ENCODE assay signal across 11 cellular contexts in genomic region chr11:32434387-32435151, GRCh38. TPM values are rescaled to one million over a fixed set of nuclear protein-coding genes. Genes with fewer than 3 reads are reported as not detected.
DNase-seq lines count a peak whose midpoint lies in the region; ATAC-seq, FAIRE-seq and TF ChIP-seq lines count a peak whose summit lies in the region.
"Had no signal": no experiment of that assay in that cellular context is flagged by ENCODE, and none has a peak within 500 bp of the region (broad histone marks: within the 10 kb centered on the region; RNA-seq: fewer than 3 reads in every experiment).

No MANE protein-coding gene starts in this region.

- no peak overlapping the region for H3K4me2 ChIP-seq in SK-N-SH

- H3K9me3 ChIP-seq in SK-N-SH (no peaks in the 10 kb centered on the region), left ventricle myocardium inferior (replicated peaks) (no peaks in the 10 kb centered on the region)

- H3K9me3 Mint-ChIP-seq in stimulated activated naive CD8-positive, alpha-beta T cell treated with anti-CD3 and anti-CD28 coated beads, Interleukin-15, amount 100 ng/mL, for 72 hours: no peaks in the 10 kb centered on the region
- H3K9me3 Mint-ChIP-seq in activated T-helper 2 cell treated with anti-CD3 and anti-CD28 coated beads, Interferon-gamma antibody, Interleukin-2, Interleukin-4, amounts not matched to agents 10 μg/mL and 5 μg/mL and 100 μg/mL, durations not matched to agents 14 hours and 24 hours and 36 hours: no peaks in the 10 kb centered on the region

- no peaks in the 10 kb centered on the region for H3K36me3 ChIP-seq in SK-N-SH (replicated peaks in 1 of 2; ENCODE audit: control insufficient read depth in 1 of 2, insufficient read depth in 2 of 2, low read length in 1 of 2)
- H3K36me3 ChIP-seq in left ventricle myocardium inferior: no peaks in the 10 kb centered on the region

- intact Hi-C loops in left ventricle myocardium inferior (cut with micrococcal nuclease): no loop called here
- intact Hi-C loops in activated T-helper 2 cell treated with anti-CD3 and anti-CD28 coated beads, Interferon-gamma antibody, Interleukin-2, Interleukin-4, amounts not matched to agents 10 μg/mL and 5 μg/mL and 100 μg/mL, durations not matched to agents 14 hours and 24 hours and 36 hours (cut with micrococcal nuclease): loop anchor here (5.0 kb wide), 2 partner anchors 102 to 358 kb away; partner anchors contain the start of gene CCDC73

- peaks cover 5% of the 10 kb centered on the region for H3K36me3 Mint-ChIP-seq in activated T-helper 2 cell treated with anti-CD3 and anti-CD28 coated beads, Interferon-gamma antibody, Interleukin-2, Interleukin-4, amounts not matched to agents 10 μg/mL and 5 μg/mL and 100 μg/mL, durations not matched to agents 14 hours and 24 hours and 36 hours (ENCODE audit: low read depth)

- H3K79me2 ChIP-seq in SK-N-SH (ENCODE audit: insufficient read depth): no peaks in the 10 kb centered on the region

- H3K9me2 ChIP-seq in SK-N-SH: no peaks in the 10 kb centered on the region

- H3K9ac ChIP-seq in SK-N-SH: no peak overlapping the region

- no peak for ATAC-seq in SK-N-SH treated with all-trans-retinoic acid at 6 μM for 48 hours
- ATAC-seq in stimulated activated naive CD8-positive, alpha-beta T cell treated with anti-CD3 and anti-CD28 coated beads, Interleukin-15, amount 100 ng/mL, for 72 hours: no peak

- no peak for FAIRE-seq in GM19239 (lab: Jason Lieb, UNC)

- H3K4me1 Mint-ChIP-seq in stimulated activated naive CD8-positive, alpha-beta T cell treated with anti-CD3 and anti-CD28 coated beads, Interleukin-15, amount 100 ng/mL, for 72 hours: peaks cover 72% of the 10 kb centered on the region
- peaks cover 14% of the 10 kb centered on the region for H3K4me1 Mint-ChIP-seq in activated T-helper 2 cell treated with anti-CD3 and anti-CD28 coated beads, Interferon-gamma antibody, Interleukin-2, Interleukin-4, amounts not matched to agents 10 μg/mL and 5 μg/mL and 100 μg/mL, durations not matched to agents 14 hours and 24 hours and 36 hours (ENCODE audit: low read depth)

- H4K20me1 ChIP-seq in SK-N-SH (ENCODE audit: insufficient read depth): peaks cover 8% of the 10 kb centered on the region; the same call in 1 of the 2 replicates

- CTCF ChIA-PET in SK-N-SH (lab: Yijun Ruan, JAX): no interaction called here

- H3K27ac ChIP-seq in SK-N-SH (ENCODE audit: low read depth in 2 of 2, low read length in 1 of 2) (no peak overlapping the region), left ventricle myocardium inferior (replicated peaks) (peak overlapping the region; percentile 92)

- peak; percentile 26 for DNase-seq in SK-N-SH
- peak; percentile 72 for DNase-seq in RPMI7951 (ENCODE audit: low read depth)
- no peak for DNase-seq in left ventricle myocardium inferior
- DNase-seq in stimulated activated naive CD8-positive, alpha-beta T cell treated with anti-CD3 and anti-CD28 coated beads, Interleukin-15, amount 100 ng/mL, for 72 hours: no peak
- DNase-seq in activated T-helper 2 cell treated with anti-CD3 and anti-CD28 coated beads, Interferon-gamma antibody, Interleukin-2, Interleukin-4, amounts not matched to agents 10 μg/mL and 5 μg/mL and 100 μg/mL, durations not matched to agents 14 hours and 24 hours and 36 hours (ENCODE audit: low spot score): no peak
- DNase-seq in GM19239 (ENCODE audit: insufficient read length, low spot score): no peak
- no peak for DNase-seq in activated effector memory CD4-positive, alpha-beta T cell treated with anti-CD3 and anti-CD28 coated beads, Interleukin-2, amount 50 U/mL, for 16 hours
- DNase-seq: activated effector memory CD4-positive, alpha-beta T cell treated with Interleukin-2 at 50 U/mL for 16 hours; NCI-H2227 treated with DMSO at 0.1 percent for 48 hours had no signal

- peak overlapping the region; percentile 63 to 65 for H3K4me3 Mint-ChIP-seq in stimulated activated naive CD8-positive, alpha-beta T cell treated with anti-CD3 and anti-CD28 coated beads, Interleukin-15, amount 100 ng/mL, for 72 hours
- H3K4me3 Mint-ChIP-seq in activated T-helper 2 cell treated with anti-CD3 and anti-CD28 coated beads, Interferon-gamma antibody, Interleukin-2, Interleukin-4, amounts not matched to agents 10 μg/mL and 5 μg/mL and 100 μg/mL, durations not matched to agents 14 hours and 24 hours and 36 hours (ENCODE audit: low read depth): no peak overlapping the region

- no peak overlapping the region for H2AFZ ChIP-seq in SK-N-SH (ENCODE audit: low read depth)

- H3K27me3 Mint-ChIP-seq in stimulated activated naive CD8-positive, alpha-beta T cell treated with anti-CD3 and anti-CD28 coated beads, Interleukin-15, amount 100 ng/mL, for 72 hours: peaks cover 98% of the 10 kb centered on the region
- peaks cover 80% of the 10 kb centered on the region for H3K27me3 Mint-ChIP-seq in activated T-helper 2 cell treated with anti-CD3 and anti-CD28 coated beads, Interferon-gamma antibody, Interleukin-2, Interleukin-4, amounts not matched to agents 10 μg/mL and 5 μg/mL and 100 μg/mL, durations not matched to agents 14 hours and 24 hours and 36 hours (ENCODE audit: low read depth)

- no peaks in the 10 kb centered on the region for H3F3A ChIP-seq in SK-N-SH (replicated peaks; ENCODE audit: insufficient read depth)

- TF ChIP-seq CTCF in SK-N-SH (IDR thresholded peaks at IDR 0.05) (no peak), left ventricle myocardium inferior (IDR thresholded peaks at IDR 0.05; ENCODE audit: borderline replicate concordance) (peak; percentile 33)

- H3K4me3 ChIP-seq in SK-N-SH (ENCODE audit: low read depth in 2 of 2, low read length in 1 of 2): no peak overlapping the region
- H3K4me3 ChIP-seq in left ventricle myocardium inferior: peak overlapping the region; percentile 72

- TF ChIP-seq RAD21 in SK-N-SH (IDR thresholded peaks at IDR 0.05; ENCODE audit: low read length): no peak

- no peak overlapping the region for H3K27ac Mint-ChIP-seq in stimulated activated naive CD8-positive, alpha-beta T cell treated with anti-CD3 and anti-CD28 coated beads, Interleukin-15, amount 100 ng/mL, for 72 hours
- no peak overlapping the region for H3K27ac Mint-ChIP-seq in activated T-helper 2 cell treated with anti-CD3 and anti-CD28 coated beads, Interferon-gamma antibody, Interleukin-2, Interleukin-4, amounts not matched to agents 10 μg/mL and 5 μg/mL and 100 μg/mL, durations not matched to agents 14 hours and 24 hours and 36 hours

- peaks cover 97% of the 10 kb centered on the region for H3K27me3 ChIP-seq in SK-N-SH (ENCODE audit: insufficient read depth)
- peaks cover 100% of the 10 kb centered on the region for H3K27me3 ChIP-seq in left ventricle myocardium inferior (ENCODE audit: low read depth)

- POLR2A ChIA-PET in SK-N-SH (lab: Yijun Ruan, JAX): no interaction called here

- 5% methylated on average over 18 of the region's 75 CpGs for WGBS in SK-N-SH (ENCODE audit: low lambda C conversion rate)

- no peak for TF ChIP-seq EP300 in SK-N-SH (IDR thresholded peaks at IDR 0.05; ENCODE audit: borderline replicate concordance in 1 of 2, low read depth in 1 of 2, low read length in 1 of 2)

- H3K4me1 ChIP-seq in SK-N-SH (ENCODE audit: control insufficient read depth in 1 of 2, insufficient read depth in 2 of 2, low read depth in 1 of 2, low read length in 1 of 2): peaks cover 0 to 9% of the 10 kb centered on the region in 2 experiments; a peak in 1 of 4 replicates
- H3K4me1 ChIP-seq in left ventricle myocardium inferior: peaks cover 80% of the 10 kb centered on the region

TF ChIP-seq in SK-N-SH, 30 proteins besides CTCF, POLR2A, EP300 and RAD21 (continues in another document):
- TF ChIP-seq TAF1 (IDR thresholded peaks at IDR 0.05; ENCODE audit: borderline replicate concordance, low read depth, low read length): no peak
- no peak for TF ChIP-seq RXRA (IDR thresholded peaks at IDR 0.05; ENCODE audit: borderline replicate concordance, low read depth)

TF ChIP-seq in SK-N-SH treated with all-trans-retinoic acid at 6 μM for 48 hours, 23 proteins besides CTCF, POLR2A, EP300 and RAD21 (continues in another document):
- no peak for TF ChIP-seq BACH2 (CRISPR knock-in tag; IDR thresholded peaks at IDR 0.05; ENCODE audit: borderline replicate concordance)
- no peak for TF ChIP-seq PPARA (CRISPR knock-in tag; IDR thresholded peaks at IDR 0.05; ENCODE audit: borderline replicate concordance)
- no peak for TF ChIP-seq ZNF8 (CRISPR knock-in tag; IDR thresholded peaks at IDR 0.05)
- no peak for TF ChIP-seq TCF4 (CRISPR knock-in tag; IDR thresholded peaks at IDR 0.05; ENCODE audit: borderline replicate concordance)
- TF ChIP-seq ESRRG (CRISPR knock-in tag; IDR thresholded peaks at IDR 0.05): no peak
- no peak for TF ChIP-seq ZFP30 (CRISPR knock-in tag; IDR thresholded peaks at IDR 0.05)
- TF ChIP-seq ISL1 (CRISPR knock-in tag; IDR thresholded peaks at IDR 0.05): no peak
- no peak for TF ChIP-seq GLIS3 (CRISPR knock-in tag; IDR thresholded peaks at IDR 0.05)
- no peak for TF ChIP-seq ZNF70 (CRISPR knock-in tag; IDR thresholded peaks at IDR 0.05)
- TF ChIP-seq CSDC2 (CRISPR knock-in tag; IDR thresholded peaks at IDR 0.05): no peak
- no peak for TF ChIP-seq ZFP3 (CRISPR knock-in tag; IDR thresholded peaks at IDR 0.05)
- TF ChIP-seq PATZ1 (CRISPR knock-in tag; IDR thresholded peaks at IDR 0.05; ENCODE audit: borderline replicate concordance): no peak
- TF ChIP-seq OSR1 (CRISPR knock-in tag; IDR thresholded peaks at IDR 0.05): no peak
- no peak for TF ChIP-seq SNAI2 (CRISPR knock-in tag; IDR thresholded peaks at IDR 0.05)

RNA-seq across cellular contexts. Expression of gene WT1, which starts 0.8 kb away (rescaled TPM):
- 0.15 and 0.49 TPM in 2 replicates for polyA plus RNA-seq in SK-N-SH (2012; rRNA removed)
- polyA plus RNA-seq in SK-N-SH (2012; cell fraction: cytosol; rRNA removed): 0.20 and 0.21 TPM in 2 replicates
- polyA plus RNA-seq in SK-N-SH (2012; cell fraction: nucleus; rRNA removed): 0.31 and 0.61 TPM in 2 replicates
- total RNA-seq in RPMI7951 (2014; rRNA removed; shearing (Covaris generic)): 7.8 and 11.5 TPM in 2 replicates
- total RNA-seq in left ventricle myocardium inferior: 2.0 TPM
- total RNA-seq in activated T-helper 2 cell treated with anti-CD3 and anti-CD28 coated beads, Interferon-gamma antibody, Interleukin-2, Interleukin-4, amounts not matched to agents 10 μg/mL and 5 μg/mL and 100 μg/mL, durations not matched to agents 14 hours and 24 hours and 36 hours: not detected in 2 replicates
- polyA plus RNA-seq: AG04450 had no signal

Comparison
In these comparisons a context has a peak if more than half of its experiments do, and no peak if none do; other contexts are left out.
1. DNase-seq: peak in SK-N-SH (single experiment) and RPMI7951 (single experiment); none in left ventricle myocardium inferior (single experiment), stimulated activated naive CD8-positive, alpha-beta T cell treated with anti-CD3 and anti-CD28 coated beads, Interleukin-15, amount 100 ng/mL, for 72 hours (0 of 2), activated T-helper 2 cell treated with anti-CD3 and anti-CD28 coated beads, Interferon-gamma antibody, Interleukin-2, Interleukin-4, amounts not matched to agents 10 μg/mL and 5 μg/mL and 100 μg/mL, durations not matched to agents 14 hours and 24 hours and 36 hours (single experiment), GM19239 (single experiment) and activated effector memory CD4-positive, alpha-beta T cell treated with anti-CD3 and anti-CD28 coated beads, Interleukin-2, amount 50 U/mL, for 16 hours (single experiment).